ENCODE assay signal across 8 cellular contexts in the genomic region with DNA sequence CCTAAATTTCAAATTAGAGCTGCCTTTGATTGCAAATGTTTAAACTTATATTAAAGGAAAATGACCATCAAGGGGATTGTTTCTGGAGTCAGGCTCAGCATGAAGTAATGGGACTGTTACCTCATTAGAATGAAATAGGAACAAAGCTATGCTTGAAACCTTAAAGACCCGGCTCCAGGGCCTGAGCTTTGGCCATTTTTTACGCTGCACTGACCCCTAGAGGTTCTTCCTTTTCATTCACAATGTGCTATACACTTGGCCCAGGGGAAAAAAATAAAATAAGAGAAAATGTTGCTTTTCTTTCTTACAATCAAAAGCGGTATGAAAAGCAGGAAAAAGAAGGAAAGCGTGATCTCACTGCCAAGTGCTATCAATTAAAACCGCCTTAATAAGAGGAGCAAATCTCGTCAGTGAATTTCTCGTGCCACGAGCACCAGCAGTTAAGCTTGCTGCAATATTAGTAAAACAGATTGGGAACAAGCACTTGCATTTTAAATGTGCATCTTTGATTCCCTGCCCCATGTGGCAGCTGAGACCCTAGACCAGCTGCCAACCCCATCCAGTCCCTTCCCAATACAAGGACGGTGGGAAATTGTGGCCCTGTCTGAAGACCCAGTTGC.
DNase-seq lines count a peak whose midpoint lies in the region; ATAC-seq and TF ChIP-seq lines count a peak whose summit lies in the region.

No MANE protein-coding gene starts in this region.

- H3K4me3 ChIP-seq in HAP-1 (no peak overlapping the region), Loucy (ENCODE audit: low read length, poor library complexity, severe bottlenecking) (no peak overlapping the region), retinal pigment epithelial cell (ENCODE audit: low read length) (no peak overlapping the region)

- H3K4me2 ChIP-seq in Loucy (ENCODE audit: low read depth, low read length, poor library complexity, severe bottlenecking) = no peak overlapping the region

- DNase-seq in stimulated activated CD4-positive, alpha-beta T cell treated with anti-CD3 and anti-CD28 coated beads, Interleukin-4, amount 100 ng/mL, for 24 hours = peak; percentile 18
- no peak for DNase-seq in stimulated activated CD4-positive, alpha-beta T cell treated with anti-CD3 and anti-CD28 coated beads, Interleukin-12 subunit alpha, Interleukin-12 subunit beta, amount 100 ng/mL, for 4 hours
- DNase-seq in HAP-1 (ENCODE audit: low spot score in 2 of 2) = peak; percentile 56 to 68
- DNase-seq in foreskin melanocyte = peak; percentile 45
- no peak for DNase-seq in retinal pigment epithelial cell (ENCODE audit: low read depth)
- no peak for DNase-seq in T1000 (lab: John Stamatoyannopoulos, UW)

- H3K36me3 ChIP-seq in HAP-1 (replicated peaks) = no peaks in the 10 kb centered on the region
- H3K36me3 ChIP-seq in Loucy (ENCODE audit: insufficient read depth, low read length) = no peaks in the 10 kb centered on the region

- in situ Hi-C loops in HAP-1 (cut with MboI; ENCODE audit: low sequenced_read_pairs) = loop anchor here (25.0 kb wide), 1 partner anchor 566 kb away; no protein-coding TSS in a partner anchor

- no peaks in the 10 kb centered on the region for H3K79me2 ChIP-seq in Loucy (ENCODE audit: insufficient read depth, low read length)

- H4K20me1 ChIP-seq in Loucy (ENCODE audit: insufficient read depth, low read length, poor library complexity, severe bottlenecking) = no peaks in the 10 kb centered on the region

- no peak overlapping the region for H2AFZ ChIP-seq in Loucy (ENCODE audit: low read length)

- H3K4me1 ChIP-seq in HAP-1 (peaks cover 18% of the 10 kb centered on the region), Loucy (ENCODE audit: insufficient read depth, low read length, poor library complexity, severe bottlenecking) (no peaks in the 10 kb centered on the region)

- ATAC-seq in SK-N-SH treated with all-trans-retinoic acid at 6 μM for 48 hours = peak; percentile 98

- H3K9me3 ChIP-seq in HAP-1 (no peaks in the 10 kb centered on the region), Loucy (ENCODE audit: insufficient read depth, low read depth, low read length) (no peaks in the 10 kb centered on the region)

- no peak overlapping the region for H3K9ac ChIP-seq in Loucy (ENCODE audit: low read depth, low read length, poor library complexity, severe bottlenecking)

- peak; percentile 83 for TF ChIP-seq CTCF in Loucy (conservative IDR thresholded peaks at IDR 0.05; ENCODE audit: low read length)
- peak; percentile 75 for TF ChIP-seq CTCF in retinal pigment epithelial cell (conservative IDR thresholded peaks at IDR 0.05; ENCODE audit: low read depth, low read length)

- H3K9me2 ChIP-seq in Loucy (replicated peaks; ENCODE audit: low read depth, low read length) = no peaks in the 10 kb centered on the region

- H3K27me3 ChIP-seq in HAP-1 (ENCODE audit: low read depth) (no peaks in the 10 kb centered on the region), Loucy (ENCODE audit: insufficient read depth, low read length, poor library complexity, severe bottlenecking) (no peaks in the 10 kb centered on the region)

- no peaks in the 10 kb centered on the region for H3F3A ChIP-seq in Loucy (ENCODE audit: low read depth)

TF ChIP-seq in SK-N-SH treated with all-trans-retinoic acid at 6 μM for 48 hours, 23 proteins besides CTCF, POLR2A, EP300 and RAD21:
- TF ChIP-seq RARB (CRISPR knock-in tag; IDR thresholded peaks at IDR 0.05) (no peak), CSRNP3 (CRISPR knock-in tag; IDR thresholded peaks at IDR 0.05) (no peak), ZFP30 (CRISPR knock-in tag; IDR thresholded peaks at IDR 0.05) (no peak), ISL1 (CRISPR knock-in tag; IDR thresholded peaks at IDR 0.05) (no peak)

Comparison
In these comparisons a context has a peak if more than half of its experiments do, and no peak if none do; other contexts are left out.
1. DNase-seq: peak in stimulated activated CD4-positive, alpha-beta T cell treated with anti-CD3 and anti-CD28 coated beads, Interleukin-4, amount 100 ng/mL, for 24 hours (single experiment), HAP-1 (2 of 2) and foreskin melanocyte (single experiment); none in stimulated activated CD4-positive, alpha-beta T cell treated with anti-CD3 and anti-CD28 coated beads, Interleukin-12 subunit alpha, Interleukin-12 subunit beta, amount 100 ng/mL, for 4 hours (single experiment), retinal pigment epithelial cell (single experiment) and T1000 (single experiment).